9 cellular contexts compared by ENCODE assay signal in the genomic region with DNA sequence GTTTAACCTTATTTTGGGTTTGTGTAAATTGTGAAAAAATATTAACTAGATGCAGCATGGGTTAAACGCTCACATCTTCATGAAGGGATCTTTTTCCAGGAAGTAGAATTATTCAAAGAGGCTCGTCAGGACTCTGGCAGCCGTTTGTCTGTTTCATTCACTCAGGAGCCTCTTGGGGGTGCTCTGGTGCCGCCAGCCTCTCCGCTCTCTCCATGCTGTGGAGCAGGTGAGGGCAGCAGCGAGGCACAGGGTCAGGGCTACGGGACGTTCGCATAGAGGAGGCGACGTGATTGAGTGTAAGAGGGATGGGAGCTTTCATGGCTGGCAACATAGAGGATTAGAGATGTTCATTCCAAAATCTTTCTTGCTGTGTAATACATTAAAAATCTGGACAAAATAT. TPM values are rescaled to one million over a fixed set of nuclear protein-coding genes. Genes with fewer than 3 reads are reported as not detected.
A peak's percentile ranks its signal among the peaks of the same experiment; 100 is the strongest.
DNase-seq lines count a peak whose midpoint lies in the region; ATAC-seq and TF ChIP-seq lines count a peak whose summit lies in the region.
"Not testable (repeated sequence)": the region's sequence is repeated elsewhere in the genome, so short reads cannot be mapped to it uniquely, and the experiment has no call there.
"Had no signal": no experiment of that assay in that cellular context is flagged by ENCODE, and none has a peak within 500 bp of the region (broad histone marks: within the 10 kb centered on the region; RNA-seq: fewer than 3 reads in every experiment).

No MANE protein-coding gene starts in this region.

- H2AFZ ChIP-seq in HCT116 (ENCODE audit: low read depth, low read length, poor library complexity, severe bottlenecking) = not testable (repeated sequence)

- TF ChIP-seq RAD21 in HCT116 (IDR thresholded peaks at IDR 0.05; ENCODE audit: low read depth) = not testable (repeated sequence)

- not testable (repeated sequence) for H3K9ac ChIP-seq in HCT116 (ENCODE audit: low read length)

- H3K4me1 Mint-ChIP-seq in activated naive CD8-positive, alpha-beta T cell treated with anti-CD3 and anti-CD28 coated beads, Interleukin-2, amount 50 U/mL, for 24 hours; natural killer cell: not testable (repeated sequence)

- not testable (repeated sequence) for BruUV-seq in HCT116 (replicated peaks; lab: Mats Ljungman, UMichigan)

- not testable (repeated sequence) for H3K4me2 ChIP-seq in HCT116 (ENCODE audit: low read length)

- H3K27me3 ChIP-seq in HCT116 (ENCODE audit: insufficient read depth, low read length); right cardiac atrium (ENCODE audit: control insufficient read depth, insufficient read depth); aorta (ENCODE audit: control insufficient read depth in 1 of 2, insufficient read depth in 2 of 2, low read length in 1 of 2): not testable (repeated sequence)

- peak; percentile 95 for ATAC-seq in HCT116
- ATAC-seq in SK-N-SH treated with all-trans-retinoic acid at 6 μM for 48 hours = peak; percentile 73
- ATAC-seq in activated naive CD8-positive, alpha-beta T cell treated with anti-CD3 and anti-CD28 coated beads, Interleukin-2, amount 50 U/mL, for 24 hours = peak; percentile 60
- ATAC-seq in Right ventricle myocardium inferior = peak; percentile 53
- ATAC-seq in right cardiac atrium = peak; percentile 58
- ATAC-seq in natural killer cell = peak in 2 of 3 donors; percentile 40 to 76
- ATAC-seq in aorta (ENCODE audit: low FRiP score) = peak; percentile 73

- H3K79me2 ChIP-seq in HCT116 (ENCODE audit: insufficient read depth, low read length) = not testable (repeated sequence)

- not testable (repeated sequence) for H4K20me1 ChIP-seq in HCT116 (ENCODE audit: insufficient read depth)

- CTCF ChIA-PET in HCT116 (lab: Charles Lee) = not testable (repeated sequence)

- RAD21 ChIA-PET in HCT116 (lab: Charles Lee; ENCODE audit: low non-redundant PET in 1 of 2, low total read pairs in 2 of 2, uncharacterized antibody in 2 of 2, unreplicated experiment in 2 of 2) = not testable (repeated sequence)

- H3K9me3 ChIP-seq in HCT116 (ENCODE audit: control insufficient read depth in 1 of 2, insufficient read depth in 1 of 2, low read depth in 1 of 2, low read length in 2 of 2); right cardiac atrium (ENCODE audit: control insufficient read depth, low read length); aorta (ENCODE audit: control insufficient read depth, low read length): not testable (repeated sequence)

- H3K9me2 ChIP-seq in HCT116 (ENCODE audit: insufficient read depth) = not testable (repeated sequence)

- not testable (repeated sequence) for H3K27me3 Mint-ChIP-seq in activated naive CD8-positive, alpha-beta T cell treated with anti-CD3 and anti-CD28 coated beads, Interleukin-2, amount 50 U/mL, for 24 hours; natural killer cell (ENCODE audit: low read depth in 2 of 2)

- not testable (repeated sequence) for H3K4me3 Mint-ChIP-seq in activated naive CD8-positive, alpha-beta T cell treated with anti-CD3 and anti-CD28 coated beads, Interleukin-2, amount 50 U/mL, for 24 hours; natural killer cell

- not testable (repeated sequence) for H3K4me3 ChIP-seq in HCT116 (replicated peaks in 1 of 2; ENCODE audit: low read depth in 1 of 2, low read length in 2 of 2); right cardiac atrium (ENCODE audit: low read length); aorta (ENCODE audit: low read length in 2 of 2)

- H3K36me3 Mint-ChIP-seq in activated naive CD8-positive, alpha-beta T cell treated with anti-CD3 and anti-CD28 coated beads, Interleukin-2, amount 50 U/mL, for 24 hours (ENCODE audit: low read depth); natural killer cell: not testable (repeated sequence)

- not testable (repeated sequence) for H3K36me3 ChIP-seq in HCT116 (ENCODE audit: control insufficient read depth in 1 of 2, insufficient read depth in 2 of 2, low read length in 2 of 2); aorta (ENCODE audit: control insufficient read depth in 1 of 2, insufficient read depth in 2 of 2, low read length in 1 of 2)

- H3K4me1 ChIP-seq in HCT116 (ENCODE audit: control insufficient read depth in 1 of 2, insufficient read depth in 2 of 2, low read length in 2 of 2); right cardiac atrium (ENCODE audit: control insufficient read depth, insufficient read depth, low read length); aorta (ENCODE audit: control insufficient read depth in 1 of 2, insufficient read depth in 2 of 2, low read length in 2 of 2): not testable (repeated sequence)

- POLR2A ChIA-PET in HCT116 (lab: Charles Lee) = not testable (repeated sequence)

- WGBS in right cardiac atrium = no CpG with 5 or more reads among the region's 11 CpGs
- WGBS in aorta, 2 donors = no CpG with 5 or more reads among the region's 11 CpGs

- not testable (repeated sequence) for TF ChIP-seq POLR2A in HCT116 (IDR thresholded peaks at IDR 0.05; ENCODE audit: borderline replicate concordance, extremely low read depth, insufficient read depth, insufficient read length)

- H3K27ac Mint-ChIP-seq in activated naive CD8-positive, alpha-beta T cell treated with anti-CD3 and anti-CD28 coated beads, Interleukin-2, amount 50 U/mL, for 24 hours; natural killer cell: not testable (repeated sequence)

- H3K9me3 Mint-ChIP-seq in activated naive CD8-positive, alpha-beta T cell treated with anti-CD3 and anti-CD28 coated beads, Interleukin-2, amount 50 U/mL, for 24 hours; natural killer cell: not testable (repeated sequence)

- not testable (repeated sequence) for DNase-seq in HCT116 (ENCODE audit: low read depth, low spot score); activated naive CD8-positive, alpha-beta T cell treated with anti-CD3 and anti-CD28 coated beads, Interleukin-2, amount 50 U/mL, for 24 hours; Right ventricle myocardium inferior (ENCODE audit: missing footprints); right cardiac atrium; natural killer cell; aorta

- intact Hi-C loops in HCT116 (cut with micrococcal nuclease); Right ventricle myocardium inferior (cut with DNase I); right cardiac atrium (cut with DNase I); natural killer cell (cut with micrococcal nuclease); aorta (cut with DNase I): not testable (repeated sequence)

- H3K27ac ChIP-seq in HCT116 (ENCODE audit: low read depth, low read length); right cardiac atrium (ENCODE audit: low read length); aorta (ENCODE audit: low read depth in 1 of 2, low read length in 2 of 2): not testable (repeated sequence)

- TF ChIP-seq CTCF in HCT116 (IDR thresholded peaks at IDR 0.05 in 2 of 3, conservative IDR thresholded peaks at IDR 0.05 in 1 of 3; ENCODE audit: borderline replicate concordance in 1 of 3, insufficient read depth in 1 of 3, low read depth in 2 of 3, low read length in 2 of 3); natural killer cell (IDR thresholded peaks at IDR 0.05): not testable (repeated sequence)

RNA-seq across cellular contexts. Expression of gene GOLGA8M, which starts 48.5 kb away (rescaled TPM):
- 0.44 TPM for total RNA-seq in HCT116 (2021; ENCODE audit: unreplicated experiment)
- polyA plus RNA-seq in HCT116 (2012) = not detected in 2 replicates
- 2.6 TPM for total RNA-seq in Right ventricle myocardium inferior
- 1 to 10 TPM; 2.3 to 4.0 (median 3.0) TPM for total RNA-seq in right cardiac atrium
- 0.91 TPM for polyA plus RNA-seq in right cardiac atrium
- total RNA-seq in natural killer cell = 10 to 100 TPM; 10.2 to 24.6 (median 11.7) TPM
- total RNA-seq in aorta = 10 to 100 TPM in 1 of 2 donors, 1 to 10 TPM in 1; 4.3 to 10.7 TPM
- polyA plus RNA-seq in aorta = under 1 TPM; 0.23 to 0.63 TPM
- total RNA-seq: Calu3, Daoy had no signal
